Comparison of ENCODE assay signal across 8 cellular contexts in the genomic region with DNA sequence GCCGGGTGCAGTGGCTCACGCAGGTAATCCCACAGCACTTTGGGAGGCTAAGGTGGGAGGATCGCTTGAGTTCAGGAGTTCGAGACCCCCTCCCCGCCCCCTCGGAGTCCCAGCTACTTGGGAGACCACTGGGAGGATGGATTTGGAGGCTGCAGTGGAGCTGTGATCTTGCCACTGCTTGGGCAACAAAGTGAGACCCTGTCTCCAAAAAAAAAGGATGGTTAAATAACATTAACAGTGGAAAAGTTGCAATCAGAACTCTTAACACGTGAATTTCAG. TPM values are rescaled to one million over a fixed set of nuclear protein-coding genes. Genes with fewer than 3 reads are reported as not detected.
DNase-seq lines count a peak whose midpoint lies in the region; ATAC-seq and TF ChIP-seq lines count a peak whose summit lies in the region.

No MANE protein-coding gene starts in this region.

- DNase-seq in DND-41 = no peak
- no peak for DNase-seq in RWPE1 (ENCODE audit: low spot score)
- no peak for DNase-seq in prostate gland (ENCODE audit: low spot score)
- no peak for DNase-seq in NCI-H446 (lab: John Stamatoyannopoulos, UW)
- DNase-seq in NOMO-1 treated with DMSO at 0.1 percent for 48 hours (lab: John Stamatoyannopoulos, UW; ENCODE audit: unreplicated experiment) = no peak

- ATAC-seq in DND-41 (ENCODE audit: insufficient read depth, low read depth) (no peak), HG03442 (IDR thresholded peaks at IDR 0.05; ENCODE audit: unreplicated experiment) (no peak), HG02763 (IDR thresholded peaks at IDR 0.05; ENCODE audit: unreplicated experiment) (no peak)

- peak overlapping the region; percentile 99 for H2AFZ ChIP-seq in DND-41 (ENCODE audit: low read depth, low read length)

- H3K9me3 ChIP-seq in DND-41 (ENCODE audit: insufficient read depth, low read length, severe bottlenecking) (no peaks in the 10 kb centered on the region), esophagus (ENCODE audit: control insufficient read depth in 2 of 2, insufficient read depth in 1 of 2, low read depth in 1 of 2, low read length in 1 of 2) (no peaks in the 10 kb centered on the region), prostate gland (no peaks in the 10 kb centered on the region)

- no peak for TF ChIP-seq CTCF in DND-41 (IDR thresholded peaks at IDR 0.05; ENCODE audit: borderline replicate concordance, extremely low read depth, low read length, poor library complexity, severe bottlenecking)
- no peak for TF ChIP-seq CTCF in RWPE1 (conservative IDR thresholded peaks at IDR 0.05; ENCODE audit: low read depth)
- no peak for TF ChIP-seq CTCF in prostate gland (IDR thresholded peaks at IDR 0.05)

- H3K4me2 ChIP-seq in DND-41 (ENCODE audit: insufficient read depth, low read length) = peak overlapping the region; percentile 80

- peaks cover 50% of the 10 kb centered on the region for H3K79me2 ChIP-seq in DND-41 (ENCODE audit: insufficient read depth, low read length)

- H3K4me3 ChIP-seq in DND-41 (ENCODE audit: low read depth in 1 of 2, low read length in 2 of 2) (peak overlapping the region; percentile 59 to 92; a peak in 3 of 4 replicates), esophagus (ENCODE audit: low read depth in 1 of 2, low read length in 2 of 2) (peak overlapping the region; percentile 74 to 93), prostate gland (peak overlapping the region; percentile 53 to 79)

- H3K4me1 ChIP-seq in DND-41 (ENCODE audit: insufficient read depth, low read length) (peaks cover 47% of the 10 kb centered on the region), esophagus (ENCODE audit: control insufficient read depth in 2 of 2, insufficient read depth in 2 of 2, low read length in 1 of 2) (no peaks in the 10 kb centered on the region), prostate gland (replicated peaks) (peaks cover 7% of the 10 kb centered on the region)

- no peak for TF ChIP-seq POLR2A in prostate gland (IDR thresholded peaks at IDR 0.05)

- intact Hi-C loops in prostate gland (cut with DNase I) = loop anchor here (5.0 kb wide), 1 partner anchor 178 kb away; no protein-coding TSS in a partner anchor

- no peaks in the 10 kb centered on the region for H3K27me3 ChIP-seq in DND-41 (ENCODE audit: insufficient read depth, low read length, poor library complexity)
- no peaks in the 10 kb centered on the region for H3K27me3 ChIP-seq in esophagus (ENCODE audit: control insufficient read depth in 1 of 2, insufficient read depth in 2 of 2, low read length in 2 of 2)
- no peaks in the 10 kb centered on the region for H3K27me3 ChIP-seq in prostate gland (replicated peaks; ENCODE audit: insufficient read depth)

- CTCF ChIA-PET in RWPE1 (lab: Yijun Ruan, JAX) = no interaction called here

- H3K36me3 ChIP-seq in DND-41 (ENCODE audit: insufficient read depth, low read length) = peaks cover 4% of the 10 kb centered on the region
- H3K36me3 ChIP-seq in esophagus (ENCODE audit: control insufficient read depth in 2 of 2, insufficient read depth in 2 of 2, low read length in 1 of 2) = peaks cover 0 to 2% of the 10 kb centered on the region in 2 donors
- H3K36me3 ChIP-seq in prostate gland = no peaks in the 10 kb centered on the region

- POLR2A ChIA-PET in RWPE1 (lab: Yijun Ruan, JAX; ENCODE audit: low non-redundant PET) = no interaction called here

- peak overlapping the region; percentile 90 for H3K9ac ChIP-seq in DND-41 (ENCODE audit: low read depth, low read length)

- WGBS in esophagus, 2 donors = 36 to 43% methylated on average over 7 of the region's 7 CpGs
- 26% methylated on average over 7 of the region's 7 CpGs for WGBS in prostate gland

- H3K27ac ChIP-seq in DND-41 (ENCODE audit: low read length) = peak overlapping the region; percentile 99
- H3K27ac ChIP-seq in RWPE1 = peak overlapping the region; percentile 99
- H3K27ac ChIP-seq in esophagus (ENCODE audit: low read depth in 2 of 2, low read length in 1 of 2) = peak overlapping the region; percentile 98 to 100
- peak overlapping the region; percentile 95 to 99 for H3K27ac ChIP-seq in prostate gland

- H4K20me1 ChIP-seq in DND-41 (ENCODE audit: insufficient read depth, low read length) = no peaks in the 10 kb centered on the region

RNA-seq across cellular contexts. Expression of a gene that starts 1.4 kb away (rescaled TPM):
- polyA plus RNA-seq in esophagus = 10 to 100 TPM; 23.9 to 39.6 TPM
- 100 to 1,000 TPM in 1 of 2 donors, 10 to 100 TPM in 1; 88.6 to 130 TPM for total RNA-seq in prostate gland

RNA-seq across cellular contexts. Expression of a gene that starts 1.6 kb away (rescaled TPM):
- polyA plus RNA-seq in esophagus = 10 to 100 TPM; 11.9 to 14.1 TPM
- 10 to 100 TPM; 10.2 to 38.7 TPM for total RNA-seq in prostate gland
